Comparison of ENCODE assay signal across 8 cellular contexts in genomic region chr2:171347591-171348032, GRCh38.
DNase-seq lines count a peak whose midpoint lies in the region; ATAC-seq and TF ChIP-seq lines count a peak whose summit lies in the region.

No MANE protein-coding gene starts in this region.

- H3K27ac ChIP-seq in SU-DHL-6 (ENCODE audit: low read depth, low read length): peak overlapping the region; percentile 16; the same call in 1 of the 2 replicates

- H4K20me1 ChIP-seq in SU-DHL-6 (ENCODE audit: low read depth, low read length): no peaks in the 10 kb centered on the region

- H3K9ac ChIP-seq in SU-DHL-6 (ENCODE audit: low read length): no peak overlapping the region

- no peaks in the 10 kb centered on the region for H3K36me3 ChIP-seq in SU-DHL-6 (ENCODE audit: low read length)

- H3K4me2 ChIP-seq in SU-DHL-6 (ENCODE audit: low read depth, low read length, poor library complexity, severe bottlenecking): peak overlapping the region; percentile 1

- no peak overlapping the region for H3K4me3 ChIP-seq in SU-DHL-6 (ENCODE audit: insufficient read depth, low read length, poor library complexity, severe bottlenecking)

- intact Hi-C loops in left ventricle myocardium superior (cut with micrococcal nuclease): no loop called here

- DNase-seq in stimulated activated CD4-positive, alpha-beta T cell treated with anti-CD3 and anti-CD28 coated beads, Interleukin-4, amount 100 ng/mL, for 24 hours: peak; percentile 12
- DNase-seq in stimulated activated CD4-positive, alpha-beta T cell treated with anti-CD3 and anti-CD28 coated beads, Interleukin-12 subunit alpha, Interleukin-12 subunit beta, amount 100 ng/mL, for 4 hours: no peak
- DNase-seq in left ventricle myocardium superior (no peak), SK-N-DZ (ENCODE audit: low spot score) (no peak), HuH-7.5 (ENCODE audit: low spot score) (no peak), NCI-H1092 (lab: John Stamatoyannopoulos, UW) (no peak)

- H3F3A ChIP-seq in SU-DHL-6 (ENCODE audit: insufficient read depth): peaks cover 17% of the 10 kb centered on the region

- H2AFZ ChIP-seq in SU-DHL-6 (ENCODE audit: low read depth, low read length, severe bottlenecking): no peak overlapping the region

- no peak for TF ChIP-seq POLR2A in GM18505 (IDR thresholded peaks at IDR 0.05; ENCODE audit: borderline replicate concordance, extremely low read depth, insufficient read depth, insufficient read length)

- H3K79me2 ChIP-seq in SU-DHL-6 (ENCODE audit: insufficient read depth, low read length): no peaks in the 10 kb centered on the region

- ATAC-seq in left ventricle myocardium superior (peak; percentile 81), GM18505 (IDR thresholded peaks at IDR 0.05; ENCODE audit: unreplicated experiment) (no peak)

- no peak for TF ChIP-seq CTCF in SU-DHL-6 (IDR thresholded peaks at IDR 0.05; ENCODE audit: insufficient read depth, low read length, poor library complexity, severe bottlenecking)

- H3K27me3 ChIP-seq in SU-DHL-6 (ENCODE audit: low read length): no peaks in the 10 kb centered on the region

- no peaks in the 10 kb centered on the region for H3K9me3 ChIP-seq in SU-DHL-6 (ENCODE audit: insufficient read depth, low read length)

- no peaks in the 10 kb centered on the region for H3K9me2 ChIP-seq in SU-DHL-6 (replicated peaks; ENCODE audit: insufficient read depth, low read length)
